Comparison of ENCODE assay signal across 6 cellular contexts in genomic region chr2:74442483-74443297, GRCh38. TPM values are rescaled to one million over a fixed set of nuclear protein-coding genes. Genes with fewer than 3 reads are reported as not detected.
DNase-seq lines count a peak whose midpoint lies in the region; ATAC-seq and TF ChIP-seq lines count a peak whose summit lies in the region.
"Not testable (repeated sequence)": the region's sequence is repeated elsewhere in the genome, so short reads cannot be mapped to it uniquely, and the experiment has no call there.

No MANE protein-coding gene starts in this region.

- H2AFZ ChIP-seq in mammary epithelial cell (ENCODE audit: low read depth, low read length) (peak overlapping the region; percentile 92), hepatocyte (peak overlapping the region; percentile 50)

- not testable (repeated sequence) for H3K36me3 ChIP-seq in ES-I3 (ENCODE audit: insufficient read depth, low read length); mammary epithelial cell (ENCODE audit: insufficient read depth, low read length); hepatocyte (replicated peaks; ENCODE audit: insufficient read depth, low read depth); stomach

- CTCF ChIA-PET in activated B cell treated with CpG ODN at 0.5 μM for 24 hours (lab: Charles Lee): interaction anchor here (1.5 kb wide), 1 partner anchor 89 kb away, joined by 3 read pairs; no protein-coding TSS in a partner anchor
- CTCF ChIA-PET in mammary epithelial cell (lab: Charles Lee; ENCODE audit: low non-redundant PET): not testable (repeated sequence)

- not testable (repeated sequence) for H3K27ac Mint-ChIP-seq in activated B cell treated with CpG ODN at 0.5 μM for 24 hours
- peak overlapping the region in 1 of 10 donors; percentile 53 for H3K27ac Mint-ChIP-seq in naive thymus-derived CD8-positive, alpha-beta T cell

- peak overlapping the region; percentile 73 for H3K9ac ChIP-seq in ES-I3 (ENCODE audit: low read depth, low read length)
- H3K9ac ChIP-seq in mammary epithelial cell (ENCODE audit: insufficient read depth, low read length): peak overlapping the region; percentile 88

- H3K27me3 ChIP-seq in mammary epithelial cell (ENCODE audit: insufficient read depth, low read length); hepatocyte: not testable (repeated sequence)
- H3K27me3 ChIP-seq in stomach: peaks cover 0 to 38% (median 7%) of the 10 kb centered on the region in 3 donors

- H3K4me3 ChIP-seq in mammary epithelial cell (replicated peaks in 1 of 3; ENCODE audit: insufficient read depth in 1 of 3, low read depth in 2 of 3, low read length in 3 of 3) (peak overlapping the region; percentile 72 to 82 (median 73)), stomach (peak overlapping the region; percentile 48 to 56 (median 54))
- H3K4me3 ChIP-seq in hepatocyte: not testable (repeated sequence)

- not testable (repeated sequence) for TF ChIP-seq EP300 in stomach (IDR thresholded peaks at IDR 0.05)

- peak overlapping the region; percentile 73 for H3K4me3 Mint-ChIP-seq in activated B cell treated with CpG ODN at 0.5 μM for 24 hours
- H3K4me3 Mint-ChIP-seq in naive thymus-derived CD8-positive, alpha-beta T cell: peak overlapping the region; percentile 64 to 84 (median 80)

- H3K27ac ChIP-seq in mammary epithelial cell (ENCODE audit: insufficient read depth, low read depth, low read length) (peak overlapping the region; percentile 83), hepatocyte (peak overlapping the region; percentile 98), stomach (peak overlapping the region; percentile 85 to 93 (median 87))

- H3K4me2 ChIP-seq in mammary epithelial cell (ENCODE audit: insufficient read depth, low read depth, low read length) (peak overlapping the region; percentile 93), hepatocyte (peak overlapping the region; percentile 86)

- not testable (repeated sequence) for DNase-seq in activated B cell treated with CpG ODN at 0.5 μM for 24 hours; mammary epithelial cell; hepatocyte (ENCODE audit: low spot score); stomach
- peak in 1 of 10 donors; percentile 51 for DNase-seq in naive thymus-derived CD8-positive, alpha-beta T cell

- TF ChIP-seq CTCF in activated B cell treated with CpG ODN at 0.5 μM for 24 hours (IDR thresholded peaks at IDR 0.05); mammary epithelial cell (conservative IDR thresholded peaks at IDR 0.05 in 1 of 2, IDR thresholded peaks at IDR 0.05 in 1 of 2; ENCODE audit: extremely low read depth in 1 of 2, insufficient read depth in 1 of 2, low read depth in 1 of 2, low read length in 2 of 2); hepatocyte (IDR thresholded peaks at IDR 0.05; ENCODE audit: poor library complexity); stomach (IDR thresholded peaks at IDR 0.05): not testable (repeated sequence)

- dilution Hi-C loops in mammary epithelial cell (cut with HindIII; ENCODE audit: low sequenced_read_pairs): not testable (repeated sequence)

- not testable (repeated sequence) for TF ChIP-seq POLR2A in stomach (IDR thresholded peaks at IDR 0.05)

- intact Hi-C loops in activated B cell treated with CpG ODN at 0.5 μM for 24 hours (cut with micrococcal nuclease); stomach (cut with DNase I; ENCODE audit: low total_unique reads): not testable (repeated sequence)
- intact Hi-C loops in mammary epithelial cell (cut with micrococcal nuclease): loop anchor here (1.0 kb wide), 1 partner anchor 12 kb away; no protein-coding TSS in a partner anchor

- H3K4me1 Mint-ChIP-seq in activated B cell treated with CpG ODN at 0.5 μM for 24 hours: peaks cover 40% of the 10 kb centered on the region
- peaks cover 2 to 23% (median 13%) of the 10 kb centered on the region in 4 donors for H3K4me1 Mint-ChIP-seq in naive thymus-derived CD8-positive, alpha-beta T cell

- not testable (repeated sequence) for H3K36me3 Mint-ChIP-seq in activated B cell treated with CpG ODN at 0.5 μM for 24 hours (ENCODE audit: low read depth); naive thymus-derived CD8-positive, alpha-beta T cell

- H3K9me3 ChIP-seq in ES-I3 (ENCODE audit: control insufficient read depth, insufficient read depth, low read length); mammary epithelial cell (replicated peaks; ENCODE audit: insufficient read depth, low read length); hepatocyte (ENCODE audit: low read depth); stomach: not testable (repeated sequence)

- not testable (repeated sequence) for H4K20me1 ChIP-seq in mammary epithelial cell (ENCODE audit: insufficient read depth, low read length)
- peaks cover 19% of the 10 kb centered on the region for H4K20me1 ChIP-seq in hepatocyte (ENCODE audit: insufficient read depth, poor library complexity, severe bottlenecking)

- H3K27me3 Mint-ChIP-seq in activated B cell treated with CpG ODN at 0.5 μM for 24 hours: peaks cover 18% of the 10 kb centered on the region
- H3K27me3 Mint-ChIP-seq in naive thymus-derived CD8-positive, alpha-beta T cell: peaks cover 22 to 56% (median 29%) of the 10 kb centered on the region in 5 donors

- ATAC-seq in activated B cell treated with CpG ODN at 0.5 μM for 24 hours (ENCODE audit: low read depth); naive thymus-derived CD8-positive, alpha-beta T cell: not testable (repeated sequence)

- not testable (repeated sequence) for H3K9me2 ChIP-seq in hepatocyte (replicated peaks; ENCODE audit: insufficient read depth)

- H3K9me3 Mint-ChIP-seq in activated B cell treated with CpG ODN at 0.5 μM for 24 hours; naive thymus-derived CD8-positive, alpha-beta T cell: not testable (repeated sequence)

- POLR2A ChIA-PET in activated B cell treated with CpG ODN at 0.5 μM for 24 hours (lab: Charles Lee): interaction anchor here (0.7 to 0.9 kb wide), 2 partner anchors 10 to 96 kb away, joined by 3 read pairs; no protein-coding TSS in a partner anchor
- POLR2A ChIA-PET in naive thymus-derived CD8-positive, alpha-beta T cell (lab: Charles Lee): interaction anchor here (1.4 kb wide), 1 partner anchor 15 kb away, joined by 5 read pairs; the partner anchor contains the start of gene WBP1

- H3K79me2 ChIP-seq in mammary epithelial cell (ENCODE audit: insufficient read depth, low read length) (peaks cover 40% of the 10 kb centered on the region), hepatocyte (peaks cover 26% of the 10 kb centered on the region)

- in situ Hi-C loops in mammary epithelial cell (cut with MboI; ENCODE audit: low sequenced_read_pairs in 2 of 2): not testable (repeated sequence)

- WGBS in mammary epithelial cell (ENCODE audit: low coverage, missing lambda C conversion rate): 92% methylated on average over 10 of the region's 16 CpGs
- WGBS in hepatocyte (ENCODE audit: low lambda C conversion rate, missing lambda C conversion rate): 84% methylated on average over 16 of the region's 16 CpGs
- 78 to 90% (median 82%) methylated on average over 16 of the region's 16 CpGs for WGBS in stomach, 5 donors

- BruUV-seq in mammary epithelial cell (replicated peaks; lab: Mats Ljungman, UMichigan): not testable (repeated sequence)

- H3K4me1 ChIP-seq in ES-I3 (ENCODE audit: insufficient read depth, low read length): peaks cover 31% of the 10 kb centered on the region
- peaks cover 33% of the 10 kb centered on the region for H3K4me1 ChIP-seq in mammary epithelial cell (ENCODE audit: insufficient read depth, low read length)
- H3K4me1 ChIP-seq in hepatocyte (ENCODE audit: insufficient read depth): peaks cover 24% of the 10 kb centered on the region
- H3K4me1 ChIP-seq in stomach: peaks cover 22 to 60% (median 41%) of the 10 kb centered on the region in 4 donors

RNA-seq across cellular contexts. Expression of gene RTKN, which starts 1.0 kb away (rescaled TPM):
- total RNA-seq in activated B cell treated with CpG ODN at 0.5 μM for 24 hours (8.3 and 11.6 TPM in 2 replicates), mammary epithelial cell (100 to 1,000 TPM; 124 to 206 TPM), hepatocyte (66.1 and 74.2 TPM in 2 replicates), stomach (100 to 1,000 TPM in 2 of 5 donors, 10 to 100 TPM in 3; 16.5 to 125 (median 27.4) TPM)
- polyA plus RNA-seq in mammary epithelial cell (99.4 TPM), hepatocyte (77.5 and 85.0 TPM in 2 replicates), stomach (10 to 100 TPM; 10.8 to 27.3 (median 23.2) TPM)
- 77.8 TPM for polyA minus RNA-seq in mammary epithelial cell
- under 1 TPM in 1 of 2 experiments, not detected in 1; 0.47 TPM for total RNA-seq in naive thymus-derived CD8-positive, alpha-beta T cell
- polyA plus RNA-seq in naive thymus-derived CD8-positive, alpha-beta T cell: under 1 TPM; 0.09 to 0.54 (median 0.30) TPM

RNA-seq across cellular contexts. Expression of gene INO80B, which starts 12.2 kb away (rescaled TPM):
- 47.9 and 51.3 TPM in 2 replicates for total RNA-seq in activated B cell treated with CpG ODN at 0.5 μM for 24 hours
- 10 to 100 TPM; 15.0 to 43.2 TPM for total RNA-seq in mammary epithelial cell
- polyA plus RNA-seq in mammary epithelial cell: 11.7 TPM
- 0.47 TPM for polyA minus RNA-seq in mammary epithelial cell
- 16.0 and 20.0 TPM in 2 replicates for total RNA-seq in hepatocyte
- 18.9 and 19.9 TPM in 2 replicates for polyA plus RNA-seq in hepatocyte
- 10 to 100 TPM; 93.6 to 93.8 TPM for total RNA-seq in naive thymus-derived CD8-positive, alpha-beta T cell
- 1 to 10 TPM; 8.1 to 9.4 (median 8.2) TPM for polyA plus RNA-seq in naive thymus-derived CD8-positive, alpha-beta T cell
- total RNA-seq in stomach: 10 to 100 TPM in 2 of 5 donors, 1 to 10 TPM in 2, not detected in 1; 4.7 to 44.5 (median 11.1) TPM
- 10 to 100 TPM; 32.2 to 52.2 (median 51.9) TPM for polyA plus RNA-seq in stomach

RNA-seq across cellular contexts. Expression of gene WBP1, which starts 15.5 kb away (rescaled TPM):
- 61.4 and 65.3 TPM in 2 replicates for total RNA-seq in activated B cell treated with CpG ODN at 0.5 μM for 24 hours
- total RNA-seq in mammary epithelial cell: 10 to 100 TPM; 42.7 to 79.3 TPM
- polyA plus RNA-seq in mammary epithelial cell: 71.6 TPM
- 64.7 TPM for polyA minus RNA-seq in mammary epithelial cell
- total RNA-seq in hepatocyte: 66.5 and 85.7 TPM in 2 replicates
- polyA plus RNA-seq in hepatocyte: 87.5 and 95.0 TPM in 2 replicates
- 100 to 1,000 TPM; 121 to 122 TPM for total RNA-seq in naive thymus-derived CD8-positive, alpha-beta T cell
- polyA plus RNA-seq in naive thymus-derived CD8-positive, alpha-beta T cell: 10 to 100 TPM; 32.4 to 38.3 (median 34.2) TPM
- total RNA-seq in stomach: 10 to 100 TPM in 4 of 5 donors, 1 to 10 TPM in 1; 1.8 to 59.4 (median 21.7) TPM
- polyA plus RNA-seq in stomach: 10 to 100 TPM; 78.9 to 82.4 (median 82.3) TPM

RNA-seq across cellular contexts. Expression of gene WDR54, which starts 21.2 kb away (rescaled TPM):
- 32.3 and 33.5 TPM in 2 replicates for total RNA-seq in activated B cell treated with CpG ODN at 0.5 μM for 24 hours
- total RNA-seq in mammary epithelial cell: 10 to 100 TPM; 39.0 to 50.4 TPM
- polyA plus RNA-seq in mammary epithelial cell: 88.7 TPM
- 46.2 TPM for polyA minus RNA-seq in mammary epithelial cell
- total RNA-seq in hepatocyte: 6.2 and 7.1 TPM in 2 replicates
- polyA plus RNA-seq in hepatocyte: 22.2 and 22.6 TPM in 2 replicates
- total RNA-seq in naive thymus-derived CD8-positive, alpha-beta T cell: 10 to 100 TPM; 28.9 to 31.1 TPM
- 10 to 100 TPM; 43.9 to 65.1 (median 61.7) TPM for polyA plus RNA-seq in naive thymus-derived CD8-positive, alpha-beta T cell
- 1 to 10 TPM in 4 of 5 donors, not detected in 1; 3.5 to 9.8 (median 7.3) TPM for total RNA-seq in stomach
- 10 to 100 TPM; 10.5 to 12.8 (median 12.5) TPM for polyA plus RNA-seq in stomach

RNA-seq across cellular contexts. Expression of gene C2orf81, which starts 21.3 kb away (rescaled TPM):
- total RNA-seq in activated B cell treated with CpG ODN at 0.5 μM for 24 hours (3.9 and 5.5 TPM in 2 replicates), mammary epithelial cell (1 to 10 TPM; 2.5 to 9.5 TPM), hepatocyte (0.32 and 0.37 TPM in 2 replicates), stomach (1 to 10 TPM in 2 of 5 donors, not detected in 3; 2.7 to 3.5 TPM)
- polyA plus RNA-seq in mammary epithelial cell (1.9 TPM), hepatocyte (0.76 and 4.2 TPM in 2 replicates), stomach (1 to 10 TPM; 1.7 to 2.2 (median 2.1) TPM)
- polyA minus RNA-seq in mammary epithelial cell: not detected
- total RNA-seq in naive thymus-derived CD8-positive, alpha-beta T cell: 1 to 10 TPM; 7.5 to 9.8 TPM
- 1 to 10 TPM; 3.2 to 5.3 (median 3.3) TPM for polyA plus RNA-seq in naive thymus-derived CD8-positive, alpha-beta T cell
